Comparison of ENCODE assay signal across 18 cellular contexts in the genomic region with DNA sequence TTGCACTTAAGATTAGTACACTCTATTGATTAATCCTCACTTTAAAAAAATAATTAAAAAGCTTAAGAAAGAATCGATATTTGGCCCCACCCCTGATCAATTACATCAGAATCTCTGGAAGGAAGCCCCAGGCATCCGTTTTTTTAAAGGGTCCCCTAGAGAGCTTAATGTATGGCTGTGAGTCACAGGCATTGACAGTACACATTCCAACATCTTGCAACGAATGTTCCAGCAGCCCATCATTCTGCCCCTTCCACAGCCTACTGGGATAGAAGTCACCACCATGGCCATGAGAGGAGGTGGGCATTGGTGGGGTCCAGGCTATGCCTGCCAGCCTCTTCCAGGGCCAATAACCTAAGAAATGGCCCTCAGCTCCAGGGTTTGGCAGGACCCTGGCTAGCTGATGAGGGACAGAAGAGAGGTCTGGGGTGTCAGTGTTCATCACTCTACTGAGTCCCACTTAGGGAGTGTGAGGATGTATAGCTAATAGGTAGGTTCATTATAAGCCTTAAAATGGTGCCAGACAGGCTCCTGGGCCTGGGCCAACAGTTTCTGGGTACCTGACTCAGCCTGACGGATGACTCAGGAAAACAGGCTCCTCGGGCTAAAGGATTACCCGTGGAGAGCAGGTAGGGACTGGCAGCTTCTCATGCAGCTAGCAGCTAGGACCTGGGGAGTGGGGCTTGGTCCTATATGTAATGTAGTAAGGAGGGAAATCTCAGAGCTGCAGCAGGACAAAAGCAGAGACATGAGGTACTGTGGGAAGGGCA. TPM values are rescaled to one million over a fixed set of nuclear protein-coding genes. Genes with fewer than 3 reads are reported as not detected.
DNase-seq lines count a peak whose midpoint lies in the region; ATAC-seq, FAIRE-seq and TF ChIP-seq lines count a peak whose summit lies in the region.
"Had no signal": no experiment of that assay in that cellular context is flagged by ENCODE, and none has a peak within 500 bp of the region (broad histone marks: within the 10 kb centered on the region; RNA-seq: fewer than 3 reads in every experiment).

No MANE protein-coding gene starts in this region.

- CTCF ChIA-PET in Panc1 (lab: Charles Lee) = interaction anchor here (0.5 kb wide), 1 partner anchor 29 kb away, joined by 3 read pairs; no protein-coding TSS in a partner anchor

- BruUV-seq in Panc1 (replicated peaks; lab: Mats Ljungman, UMichigan) = no TSS peak

- H3K27ac ChIP-seq in Panc1 (ENCODE audit: low read length) (no peak overlapping the region), kidney (ENCODE audit: low read depth in 2 of 2, low read length in 2 of 2) (no peak overlapping the region)
- H3K27ac ChIP-seq: 22Rv1, pancreas, thoracic aorta had no signal

- no peaks in the 10 kb centered on the region for H3K9me3 ChIP-seq in Panc1 (ENCODE audit: control insufficient read depth, insufficient read depth, low read depth, low read length)
- peaks cover 4 to 10% of the 10 kb centered on the region in 2 donors for H3K9me3 ChIP-seq in kidney (ENCODE audit: control insufficient read depth in 1 of 2, low read length in 2 of 2)
- H3K9me3 ChIP-seq: pancreas had no signal

- intact Hi-C loops in Panc1 (cut with micrococcal nuclease; ENCODE audit: unreplicated experiment) (no loop called here), kidney (cut with DNase I) (no loop called here)

- ATAC-seq in Panc1 = peak; percentile 76
- no peak for ATAC-seq in GM18519 (IDR thresholded peaks at IDR 0.05; ENCODE audit: low FRiP score, unreplicated experiment)

- no peak overlapping the region for H3K4me3 ChIP-seq in Panc1 (ENCODE audit: low read depth in 2 of 2, low read length in 2 of 2)
- no peak overlapping the region for H3K4me3 ChIP-seq in epithelial cell of esophagus (ENCODE audit: low read length)
- no peak overlapping the region for H3K4me3 ChIP-seq in kidney (ENCODE audit: low read length in 2 of 2)
- H3K4me3 ChIP-seq: pancreas, thoracic aorta had no signal

- TF ChIP-seq CTCF in Panc1 (IDR thresholded peaks at IDR 0.05) = no peak
- TF ChIP-seq CTCF in epithelial cell of esophagus (IDR thresholded peaks at IDR 0.05; ENCODE audit: insufficient read depth, low read depth, low read length, missing control alignments) = no peak
- TF ChIP-seq CTCF in kidney (IDR thresholded peaks at IDR 0.05; ENCODE audit: borderline replicate concordance, extremely low read depth, insufficient read depth) = no peak

- FAIRE-seq in kidney (lab: Jason Lieb, UNC) = no peak
- FAIRE-seq: pancreas had no signal

- no peaks in the 10 kb centered on the region for H3K27me3 ChIP-seq in Panc1 (ENCODE audit: control insufficient read depth, insufficient read depth, low read length)
- H3K27me3 ChIP-seq: pancreas had no signal

- H3K4me1 ChIP-seq in Panc1 (ENCODE audit: control insufficient read depth, insufficient read depth, low read length) (no peaks in the 10 kb centered on the region), kidney (ENCODE audit: control insufficient read depth in 1 of 2, insufficient read depth in 1 of 2, low read depth in 1 of 2, low read length in 2 of 2) (no peaks in the 10 kb centered on the region)
- H3K4me1 ChIP-seq: pancreas had no signal

- DNase-seq in DMS 273 (lab: John Stamatoyannopoulos, UW; ENCODE audit: unreplicated experiment) (peak; percentile 34), DMS 273 treated with DMSO at 0.1 percent for 48 hours (lab: John Stamatoyannopoulos, UW) (no peak), Panc1 (ENCODE audit: low read depth, low spot score) (no peak), epithelial cell of esophagus (ENCODE audit: low read depth) (peak; percentile 98), renal cortical epithelial cell (ENCODE audit: low read depth) (peak; percentile 78), D341Med (ENCODE audit: low spot score) (no peak), kidney (no peak)
- DNase-seq: activated CD4-positive, alpha-beta T cell treated with anti-CD3 and anti-CD28 coated beads for 1 hour; CD8-positive, alpha-beta memory T cell; cortex of kidney; midbrain; NCI-H2029 treated with DMSO at 0.1 percent for 48 hours; stimulated activated CD4-positive, alpha-beta T cell treated with anti-CD3 and anti-CD28 coated beads, Interleukin-15, amount 100 ng/mL, for 24 hours; SW 1271 had no signal

- POLR2A ChIA-PET in Panc1 (lab: Charles Lee) = interaction anchor here (0.5 kb wide), 1 partner anchor 476 kb away, joined by 4 read pairs; no protein-coding TSS in a partner anchor

- H3K36me3 ChIP-seq in Panc1 (ENCODE audit: control insufficient read depth, insufficient read depth, low read length) (no peaks in the 10 kb centered on the region), kidney (ENCODE audit: control insufficient read depth in 1 of 2, insufficient read depth in 2 of 2, low read length in 2 of 2) (no peaks in the 10 kb centered on the region)
- H3K36me3 ChIP-seq: pancreas had no signal

- in situ Hi-C loops in Panc1 (cut with HindIII; ENCODE audit: low pct_unique_long_range_greater_than_20kb, low sequenced_read_pairs) = no loop called here

- H3K9ac ChIP-seq in kidney (ENCODE audit: low read length in 2 of 2) = no peak overlapping the region

RNA-seq across cellular contexts. Expression of a gene that starts 40.4 kb away (rescaled TPM):
- 36.5 TPM for total RNA-seq in Panc1 (2021; ENCODE audit: unreplicated experiment)
- polyA plus RNA-seq in Panc1 (2012; ENCODE audit: insufficient read length) = 13.6 TPM
- total RNA-seq in renal cortical epithelial cell = 1.2 and 4.2 TPM in 2 replicates
- total RNA-seq in kidney = 0.91 TPM
- 1.5 TPM for polyA plus RNA-seq in kidney (ENCODE audit: insufficient read depth, low read depth, low replicate concordance)

Comparison
In these comparisons a context has a peak if more than half of its experiments do, and no peak if none do; other contexts are left out.
1. DNase-seq: peak in DMS 273 (single experiment), epithelial cell of esophagus (single experiment) and renal cortical epithelial cell (single experiment); none in DMS 273 treated with DMSO at 0.1 percent for 48 hours (single experiment), Panc1 (single experiment), D341Med (single experiment) and kidney (single experiment).